In genomic region chr3:76308541-76308940, GRCh38 we compare ENCODE assay signal across 14 cellular contexts.
"Had no signal": no experiment of that assay in that cellular context is flagged by ENCODE, and none has a peak within 500 bp of the region (broad histone marks: within the 10 kb centered on the region; RNA-seq: fewer than 3 reads in every experiment).

No MANE protein-coding gene starts in this region.

- H3K9me3 Mint-ChIP-seq: nephron, WTC11 had no signal

- H3K27me3 Mint-ChIP-seq: activated naive CD8-positive, alpha-beta T cell treated with anti-CD3 and anti-CD28 coated beads, Interleukin-2, amount 50 U/mL, for 24 hours had no signal

- H3K36me3 Mint-ChIP-seq: WTC11 had no signal

- H3K27ac ChIP-seq: coronary artery, epithelial cell of prostate, heart right ventricle, sigmoid colon, stomach, thyroid gland had no signal

- DNase-seq: activated CD4-positive, alpha-beta T cell treated with anti-CD3 and anti-CD28 coated beads for 48 hours; activated naive CD4-positive, alpha-beta T cell treated with Interleukin-2 at 50 U/mL for 16 hours; activated naive CD8-positive, alpha-beta T cell treated with anti-CD3 and anti-CD28 coated beads, Interleukin-2, amount 50 U/mL, for 24 hours; effector memory CD4-positive, alpha-beta T cell; heart right ventricle; left ventricle myocardium superior; mesendoderm; sigmoid colon; stomach; thyroid gland had no signal

- H3K4me1 Mint-ChIP-seq: activated naive CD8-positive, alpha-beta T cell treated with anti-CD3 and anti-CD28 coated beads, Interleukin-2, amount 50 U/mL, for 24 hours had no signal

- H3K27ac Mint-ChIP-seq: activated naive CD8-positive, alpha-beta T cell treated with anti-CD3 and anti-CD28 coated beads, Interleukin-2, amount 50 U/mL, for 24 hours; nephron; WTC11 had no signal

- H3K9me3 ChIP-seq: heart right ventricle, thyroid gland had no signal

- H3K4me3 Mint-ChIP-seq: activated naive CD8-positive, alpha-beta T cell treated with anti-CD3 and anti-CD28 coated beads, Interleukin-2, amount 50 U/mL, for 24 hours; nephron; WTC11 had no signal

- ATAC-seq: activated naive CD8-positive, alpha-beta T cell treated with anti-CD3 and anti-CD28 coated beads, Interleukin-2, amount 50 U/mL, for 24 hours; heart right ventricle; left ventricle myocardium superior; WTC11 had no signal

- H3K27me3 ChIP-seq: sigmoid colon, stomach, thyroid gland had no signal

- H3K4me3 ChIP-seq: coronary artery, heart right ventricle, sigmoid colon, stomach, thyroid gland had no signal
